ENCODE assay signal across 21 cellular contexts in genomic region chr3:21859124-21859781, GRCh38.
DNase-seq lines count a peak whose midpoint lies in the region; ATAC-seq, FAIRE-seq and TF ChIP-seq lines count a peak whose summit lies in the region.
"Had no signal": no experiment of that assay in that cellular context is flagged by ENCODE, and none has a peak within 500 bp of the region (broad histone marks: within the 10 kb centered on the region; RNA-seq: fewer than 3 reads in every experiment).

No MANE protein-coding gene starts in this region.

- no peaks in the 10 kb centered on the region for H3F3A ChIP-seq in neural progenitor cell (ENCODE audit: low read depth)

- ATAC-seq in left cardiac atrium (peak; percentile 27 to 42), Right ventricle myocardium superior (ENCODE audit: poor library complexity) (no peak), GM19328 (IDR thresholded peaks at IDR 0.05; ENCODE audit: unreplicated experiment) (no peak), HG03354 (IDR thresholded peaks at IDR 0.05; ENCODE audit: poor library complexity, severe bottlenecking, unreplicated experiment) (no peak)
- ATAC-seq in activated CD8-positive, alpha-beta memory T cell treated with anti-CD3 and anti-CD28 coated beads, Interleukin-2, amount 10 ng/mL, durations not matched to agents 7 days and 5 days = no peak
- ATAC-seq: Right ventricle myocardium inferior had no signal

- H3K36me3 ChIP-seq in endothelial cell of umbilical vein (ENCODE audit: control insufficient read depth in 2 of 2, extremely low read depth in 1 of 2, insufficient read depth in 2 of 2, low read length in 2 of 2) (no peaks in the 10 kb centered on the region), neural progenitor cell (no peaks in the 10 kb centered on the region), kidney (ENCODE audit: control insufficient read depth in 1 of 2, insufficient read depth in 2 of 2, low read length in 2 of 2) (no peaks in the 10 kb centered on the region)
- H3K36me3 ChIP-seq: HAP-1 had no signal

- H3K4me1 ChIP-seq in endothelial cell of umbilical vein (ENCODE audit: control insufficient read depth, extremely low read depth, insufficient read depth, low read length) = no peaks in the 10 kb centered on the region
- peaks cover 11% of the 10 kb centered on the region for H3K4me1 ChIP-seq in neural progenitor cell
- H3K4me1 ChIP-seq in kidney (ENCODE audit: control insufficient read depth in 1 of 2, insufficient read depth in 1 of 2, low read depth in 1 of 2, low read length in 2 of 2) = no peaks in the 10 kb centered on the region
- H3K4me1 ChIP-seq: HAP-1 had no signal

- H3K4me2 ChIP-seq in endothelial cell of umbilical vein (ENCODE audit: insufficient read depth, low read length) (no peak overlapping the region), neural progenitor cell (no peak overlapping the region)

- dilution Hi-C loops in endothelial cell of umbilical vein (cut with MboI; ENCODE audit: extremely low pct_ligation_motif_present, low sequenced_read_pairs) = no loop called here

- intact Hi-C loops in left cardiac atrium (cut with DNase I) = no loop called here
- intact Hi-C loops in Right ventricle myocardium superior (cut with DNase I) = no loop called here
- intact Hi-C loops in endothelial cell of umbilical vein (cut with micrococcal nuclease) = no loop called here
- intact Hi-C loops in kidney (cut with DNase I) = no loop called here

- H3K9ac ChIP-seq in endothelial cell of umbilical vein (replicated peaks; ENCODE audit: extremely low read depth, insufficient read depth, low read length) (no peak overlapping the region), neural progenitor cell (no peak overlapping the region), kidney (ENCODE audit: low read length in 2 of 2) (no peak overlapping the region)

- H3K9me1 ChIP-seq in endothelial cell of umbilical vein (replicated peaks; ENCODE audit: control insufficient read depth, extremely low read depth, insufficient read depth, low read length) = no peaks in the 10 kb centered on the region

- H2AFZ ChIP-seq in endothelial cell of umbilical vein (ENCODE audit: low read depth, low read length) (no peak overlapping the region), neural progenitor cell (replicated peaks) (peak overlapping the region; percentile 81)

- H3K36me3 Mint-ChIP-seq in neural progenitor cell = no peaks in the 10 kb centered on the region
- no peaks in the 10 kb centered on the region for H3K36me3 Mint-ChIP-seq in activated CD8-positive, alpha-beta memory T cell treated with anti-CD3 and anti-CD28 coated beads, Interleukin-2, amount 10 ng/mL, durations not matched to agents 7 days and 5 days

- no peak for TF ChIP-seq POLR2A in endothelial cell of umbilical vein (IDR thresholded peaks at IDR 0.05; ENCODE audit: low read depth, low read length)

- TF ChIP-seq CTCF in endothelial cell of umbilical vein (IDR thresholded peaks at IDR 0.05; ENCODE audit: extremely low read depth in 1 of 2, insufficient read depth in 1 of 2, low read depth in 1 of 2, low read length in 2 of 2) = no peak
- no peak for TF ChIP-seq CTCF in neural progenitor cell (IDR thresholded peaks at IDR 0.05)
- no peak for TF ChIP-seq CTCF in kidney (IDR thresholded peaks at IDR 0.05; ENCODE audit: borderline replicate concordance, extremely low read depth, insufficient read depth)

- no peaks in the 10 kb centered on the region for H3K79me2 ChIP-seq in endothelial cell of umbilical vein (ENCODE audit: control insufficient read depth, insufficient read depth, low read length)
- H3K79me2 ChIP-seq in neural progenitor cell (ENCODE audit: low read depth) = no peaks in the 10 kb centered on the region

- H3K9me3 ChIP-seq in endothelial cell of umbilical vein (replicated peaks; ENCODE audit: control insufficient read depth, insufficient read depth, low read length) (no peaks in the 10 kb centered on the region), neural progenitor cell (ENCODE audit: low read depth) (no peaks in the 10 kb centered on the region), kidney (ENCODE audit: control insufficient read depth in 1 of 2, low read length in 2 of 2) (no peaks in the 10 kb centered on the region)
- H3K9me3 ChIP-seq: HAP-1 had no signal

- POLR2A ChIA-PET in endothelial cell of umbilical vein (lab: Charles Lee) = no interaction called here

- peaks cover 4% of the 10 kb centered on the region for H3K27me3 Mint-ChIP-seq in neural progenitor cell (ENCODE audit: insufficient read depth, low read depth)
- no peaks in the 10 kb centered on the region for H3K27me3 Mint-ChIP-seq in activated CD8-positive, alpha-beta memory T cell treated with anti-CD3 and anti-CD28 coated beads, Interleukin-2, amount 10 ng/mL, durations not matched to agents 7 days and 5 days
- H3K27me3 Mint-ChIP-seq: B cell had no signal

- peak overlapping the region; percentile 97 for H3K27ac Mint-ChIP-seq in neural progenitor cell
- H3K27ac Mint-ChIP-seq in activated CD8-positive, alpha-beta memory T cell treated with anti-CD3 and anti-CD28 coated beads, Interleukin-2, amount 10 ng/mL, durations not matched to agents 7 days and 5 days = no peak overlapping the region
- H3K27ac Mint-ChIP-seq: B cell had no signal

- no peaks in the 10 kb centered on the region for H3K9me3 Mint-ChIP-seq in neural progenitor cell
- H3K9me3 Mint-ChIP-seq in activated CD8-positive, alpha-beta memory T cell treated with anti-CD3 and anti-CD28 coated beads, Interleukin-2, amount 10 ng/mL, durations not matched to agents 7 days and 5 days (ENCODE audit: low read depth) = peaks cover 8% of the 10 kb centered on the region

- peak overlapping the region; percentile 71 for H3K4me3 Mint-ChIP-seq in neural progenitor cell
- no peak overlapping the region for H3K4me3 Mint-ChIP-seq in activated CD8-positive, alpha-beta memory T cell treated with anti-CD3 and anti-CD28 coated beads, Interleukin-2, amount 10 ng/mL, durations not matched to agents 7 days and 5 days
- H3K4me3 Mint-ChIP-seq: B cell had no signal

- H3K4me3 ChIP-seq in endothelial cell of umbilical vein (replicated peaks in 1 of 3; ENCODE audit: insufficient read depth in 1 of 3, low read depth in 1 of 3, low read length in 3 of 3) (no peak overlapping the region), neural progenitor cell (no peak overlapping the region), kidney (ENCODE audit: low read length in 2 of 2) (no peak overlapping the region)
- H3K4me3 ChIP-seq: HAP-1 had no signal

- BruUV-seq in endothelial cell of umbilical vein (replicated peaks; lab: Mats Ljungman, UMichigan) = no TSS peak

- CTCF ChIA-PET in endothelial cell of umbilical vein (lab: Charles Lee) = no interaction called here
- CTCF ChIA-PET in activated CD8-positive, alpha-beta memory T cell treated with anti-CD3 and anti-CD28 coated beads, Interleukin-2, amount 10 ng/mL, durations not matched to agents 7 days and 5 days (lab: Charles Lee) = no interaction called here

- DNase-seq in left cardiac atrium = peak; percentile 21
- no peak for DNase-seq in Right ventricle myocardium superior
- peak; percentile 14 for DNase-seq in endothelial cell of umbilical vein (ENCODE audit: low read depth, low spot score)
- DNase-seq in neural progenitor cell (ENCODE audit: low spot score) = peak; percentile 13
- DNase-seq in activated CD8-positive, alpha-beta memory T cell treated with anti-CD3 and anti-CD28 coated beads, Interleukin-2, amount 10 ng/mL, durations not matched to agents 7 days and 5 days = no peak
- DNase-seq in kidney = no peak
- DNase-seq: DMS79 treated with DMSO at 0.1 percent for 48 hours; Kasumi-1; MM.1S; NCI-H1092; NCI-H146; NCI-H2081; NCI-H2171 treated with DMSO at 0.1 percent for 48 hours; NK-92 treated with Interleukin-12 subunit alpha and Interleukin-12 subunit beta, amount 100 ng/mL, for 24 hours had no signal

- H3K4me1 Mint-ChIP-seq in neural progenitor cell = peaks cover 26% of the 10 kb centered on the region
- H3K4me1 Mint-ChIP-seq in activated CD8-positive, alpha-beta memory T cell treated with anti-CD3 and anti-CD28 coated beads, Interleukin-2, amount 10 ng/mL, durations not matched to agents 7 days and 5 days = no peaks in the 10 kb centered on the region
- H3K4me1 Mint-ChIP-seq: B cell had no signal

- H4K20me1 ChIP-seq in endothelial cell of umbilical vein (replicated peaks; ENCODE audit: control insufficient read depth, extremely low read depth, insufficient read depth, low read length) = no peaks in the 10 kb centered on the region
- H4K20me1 ChIP-seq in neural progenitor cell (ENCODE audit: low read depth) = no peaks in the 10 kb centered on the region

- H3K27me3 ChIP-seq in endothelial cell of umbilical vein (ENCODE audit: control insufficient read depth in 2 of 2, insufficient read depth in 2 of 2, low read length in 2 of 2) = no peaks in the 10 kb centered on the region
- no peaks in the 10 kb centered on the region for H3K27me3 ChIP-seq in neural progenitor cell

- H3K27ac ChIP-seq in endothelial cell of umbilical vein (ENCODE audit: insufficient read depth, low read depth, low read length) (no peak overlapping the region), neural progenitor cell (no peak overlapping the region), kidney (ENCODE audit: low read depth in 2 of 2, low read length in 2 of 2) (no peak overlapping the region)
- H3K27ac ChIP-seq: 22Rv1 had no signal

- FAIRE-seq in endothelial cell of umbilical vein (lab: Jason Lieb, UNC) (no peak), kidney (lab: Jason Lieb, UNC) (no peak)
- FAIRE-seq: RCC 7860 had no signal

TF ChIP-seq in endothelial cell of umbilical vein, 7 proteins besides CTCF, POLR2A, EP300 and RAD21:
- no peak for TF ChIP-seq POLR2AphosphoS5 (IDR thresholded peaks at IDR 0.05; ENCODE audit: insufficient read depth, low read depth, low read length)
- TF ChIP-seq JUN (IDR thresholded peaks at IDR 0.05; ENCODE audit: borderline replicate concordance, insufficient read depth, insufficient read length, low read depth) = no peak
- no peak for TF ChIP-seq EZH2 (IDR thresholded peaks at IDR 0.05; ENCODE audit: borderline replicate concordance, low read depth, low read length, severe bottlenecking)
- no peak for TF ChIP-seq MYC (IDR thresholded peaks at IDR 0.05; ENCODE audit: low read depth, low read length)
- TF ChIP-seq GATA2 (IDR thresholded peaks at IDR 0.05; ENCODE audit: insufficient read depth, insufficient read length, low read depth, low read length) = no peak
- no peak for TF ChIP-seq MAX (IDR thresholded peaks at IDR 0.05; ENCODE audit: insufficient read depth, insufficient read length)
- TF ChIP-seq FOS (IDR thresholded peaks at IDR 0.05; ENCODE audit: borderline replicate concordance, insufficient read depth, low read length) = no peak

Comparison
In these comparisons a context has a peak if more than half of its experiments do, and no peak if none do; other contexts are left out.
1. ATAC-seq: peak in left cardiac atrium (2 of 2); none in Right ventricle myocardium superior (single experiment), activated CD8-positive, alpha-beta memory T cell treated with anti-CD3 and anti-CD28 coated beads, Interleukin-2, amount 10 ng/mL, durations not matched to agents 7 days and 5 days (single experiment), GM19328 (single experiment) and HG03354 (single experiment).
2. DNase-seq: peak in left cardiac atrium (single experiment), endothelial cell of umbilical vein (single experiment) and neural progenitor cell (single experiment); none in Right ventricle myocardium superior (single experiment), activated CD8-positive, alpha-beta memory T cell treated with anti-CD3 and anti-CD28 coated beads, Interleukin-2, amount 10 ng/mL, durations not matched to agents 7 days and 5 days (single experiment) and kidney (single experiment).